Comparison of ENCODE assay signal across 8 cellular contexts in the genomic region with DNA sequence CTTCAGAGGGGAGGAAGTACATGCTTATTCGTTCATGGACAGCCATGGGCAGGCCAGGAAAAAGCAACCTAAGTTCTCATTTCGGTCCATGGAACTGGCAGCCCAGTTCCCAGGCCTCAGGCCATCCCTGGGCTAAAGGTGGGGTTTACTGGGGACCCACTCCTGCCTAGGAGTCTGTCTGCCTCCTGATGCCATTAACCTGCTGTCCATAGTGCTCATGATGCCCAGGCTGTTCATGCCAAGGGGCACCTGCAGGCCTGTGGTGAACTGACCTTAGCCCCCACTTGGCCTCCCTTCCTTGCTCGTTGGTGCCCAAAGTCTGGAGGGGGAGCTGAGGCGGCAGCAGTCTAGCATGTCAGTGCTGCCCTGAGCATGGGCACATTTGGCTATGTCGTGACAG.
"Had no signal": no experiment of that assay in that cellular context is flagged by ENCODE, and none has a peak within 500 bp of the region (broad histone marks: within the 10 kb centered on the region; RNA-seq: fewer than 3 reads in every experiment).

No MANE protein-coding gene starts in this region.

- H3K4me3 Mint-ChIP-seq: GM23338, HFFc6 had no signal

- DNase-seq: H7, HFFc6, IMR-90 had no signal

- H3K27ac Mint-ChIP-seq: GM23338, HFFc6 had no signal

- H3K4me2 ChIP-seq: GM23338 had no signal

- H3K4me3 ChIP-seq: GM23338, HAP-1, K562 had no signal

- FAIRE-seq: HTR-8/SVneo, K562 had no signal

- H3K36me3 ChIP-seq: HAP-1 had no signal

- ATAC-seq: GM23338, HCT116, K562 had no signal

- H2AFZ ChIP-seq: GM23338 had no signal

- H3K9me3 ChIP-seq: HAP-1 had no signal
